9 cellular contexts compared by ENCODE assay signal in the genomic region with DNA sequence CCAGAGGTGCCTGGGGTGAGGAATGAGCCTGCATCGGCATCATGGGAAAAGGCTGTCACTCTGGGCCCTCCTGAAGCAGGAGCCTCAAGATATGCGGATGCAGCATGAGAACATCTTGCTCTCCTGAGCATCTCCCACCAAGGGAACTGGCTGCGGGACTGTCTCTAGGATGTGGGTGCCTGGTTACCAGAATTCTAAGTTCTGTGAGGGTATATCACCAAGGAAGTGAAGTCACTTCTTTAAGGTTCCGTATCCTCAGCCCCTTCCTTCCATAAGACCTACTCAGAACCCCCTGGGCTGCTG.
"Had no signal": no experiment of that assay in that cellular context is flagged by ENCODE, and none has a peak within 500 bp of the region (broad histone marks: within the 10 kb centered on the region; RNA-seq: fewer than 3 reads in every experiment).

No MANE protein-coding gene starts in this region.

- H3K27ac ChIP-seq: GM23248, KMS-11 had no signal

- H3K4me3 ChIP-seq: GM23248 had no signal

- H3K4me2 ChIP-seq: KMS-11 had no signal

- FAIRE-seq: H54, HTR-8/SVneo had no signal

- DNase-seq: GM23248, GOT3, H9, HCEC 1CT, IMR-90, KBM-7 had no signal

- H3K9ac ChIP-seq: GM23248, KMS-11 had no signal

- H2AFZ ChIP-seq: GM23248 had no signal

- H3K4me3 Mint-ChIP-seq: H9 had no signal

- H3K27ac Mint-ChIP-seq: H9 had no signal

- H3K9me3 Mint-ChIP-seq: H9 had no signal
